In the genomic region with DNA sequence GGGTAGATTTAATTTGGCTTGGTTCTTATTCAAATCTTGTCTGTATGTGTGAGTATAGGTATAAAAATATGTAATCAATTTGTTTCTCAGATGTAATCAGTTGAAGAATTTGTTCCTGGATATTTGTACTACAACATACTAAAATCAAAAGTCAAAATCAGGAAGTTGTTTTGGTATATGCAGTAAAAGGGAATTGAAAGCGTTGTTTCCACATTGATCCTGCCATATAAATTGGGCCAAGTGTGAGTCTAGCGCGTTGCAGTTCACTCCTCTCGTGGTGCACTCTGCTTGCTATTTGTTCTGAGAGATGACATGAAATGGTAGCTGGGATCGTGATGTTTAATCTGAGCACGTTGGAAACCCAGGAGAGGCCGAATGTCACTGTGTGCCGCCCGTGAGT, we compare ENCODE assay signal across 28 cellular contexts. TPM values are rescaled to one million over a fixed set of nuclear protein-coding genes. Genes with fewer than 3 reads are reported as not detected.
DNase-seq lines count a peak whose midpoint lies in the region; ATAC-seq, FAIRE-seq and TF ChIP-seq lines count a peak whose summit lies in the region.
"Had no signal": no experiment of that assay in that cellular context is flagged by ENCODE, and none has a peak within 500 bp of the region (broad histone marks: within the 10 kb centered on the region; RNA-seq: fewer than 3 reads in every experiment).

No MANE protein-coding gene starts in this region.

- peaks cover 58% of the 10 kb centered on the region for H3K4me1 ChIP-seq in OCI-LY3 (ENCODE audit: low read length)
- H3K4me1 ChIP-seq in CD4-positive, alpha-beta memory T cell (ENCODE audit: insufficient read depth, low read length): peaks cover 33% of the 10 kb centered on the region
- H3K4me1 ChIP-seq: breast epithelium had no signal

- no peaks in the 10 kb centered on the region for H3K9me3 Mint-ChIP-seq in CD4-positive, alpha-beta memory T cell
- H3K9me3 Mint-ChIP-seq: CD8-positive, alpha-beta T cell; neural crest cell had no signal

- H3K4me1 Mint-ChIP-seq in CD4-positive, alpha-beta memory T cell: peaks cover 48 to 67% (median 55%) of the 10 kb centered on the region in 4 donors

- intact Hi-C loops in CD4-positive, alpha-beta memory T cell (cut with micrococcal nuclease): no loop called here

- no peaks in the 10 kb centered on the region for H3K27me3 ChIP-seq in OCI-LY3 (ENCODE audit: low read depth, low read length)
- no peaks in the 10 kb centered on the region for H3K27me3 ChIP-seq in CD4-positive, alpha-beta memory T cell (ENCODE audit: insufficient read depth, low read length)
- H3K27me3 ChIP-seq: adrenal gland, breast epithelium, hepatocyte had no signal

- peaks cover 27 to 61% of the 10 kb centered on the region in 2 donors for H3K36me3 Mint-ChIP-seq in CD4-positive, alpha-beta memory T cell

- DNase-seq in CD1c-positive myeloid dendritic cell (ENCODE audit: extremely low spot score) (peak; percentile 86), GM19239 (ENCODE audit: insufficient read length, low spot score) (no peak), medulla oblongata (ENCODE audit: extremely low spot score) (peak; percentile 63), AG20443 (ENCODE audit: low spot score) (no peak), DMS53 (lab: John Stamatoyannopoulos, UW) (no peak)
- no peak for DNase-seq in CD4-positive, alpha-beta memory T cell
- DNase-seq: ACHN; activated CD4-positive, alpha-beta T cell treated with anti-CD3 and anti-CD28 coated beads for 48 hours; activated CD8-positive, alpha-beta memory T cell treated with anti-CD3 and anti-CD28 coated beads, Interleukin-2, amount 10 ng/mL, durations not matched to agents 7 days and 5 days; activated gamma-delta T cell; adrenal gland; CD8-positive, alpha-beta T cell; H9; islet precursor cell; mesenchymal stem cell; MM.1S; NCI-H1930; NCI-H226; RPMI8226; stimulated activated CD4-positive, alpha-beta T cell treated with anti-CD3 and anti-CD28 coated beads, Interleukin-4, amount 100 ng/mL, for 4 hours had no signal

- peaks cover 79% of the 10 kb centered on the region for H3K79me2 ChIP-seq in OCI-LY3 (ENCODE audit: low read length)

- CTCF ChIA-PET in CD4-positive, alpha-beta memory T cell (lab: Charles Lee; ENCODE audit: partially characterized antibody): no interaction called here

- H3K9me3 ChIP-seq in OCI-LY3 (ENCODE audit: insufficient read depth, low read length): no peaks in the 10 kb centered on the region
- no peaks in the 10 kb centered on the region for H3K9me3 ChIP-seq in CD4-positive, alpha-beta memory T cell (ENCODE audit: control insufficient read depth in 1 of 2, low read length in 2 of 2)
- H3K9me3 ChIP-seq: adrenal gland, breast epithelium had no signal

- H3K4me3 ChIP-seq in OCI-LY3 (ENCODE audit: low read length): peak overlapping the region; percentile 55
- H3K4me3 ChIP-seq in CD4-positive, alpha-beta memory T cell (ENCODE audit: low read length in 2 of 2): no peak overlapping the region
- H3K4me3 ChIP-seq: adrenal gland, breast epithelium, coronary artery, hepatocyte had no signal

- ATAC-seq in GM21381 (IDR thresholded peaks at IDR 0.05; ENCODE audit: unreplicated experiment): no peak
- ATAC-seq: activated CD8-positive, alpha-beta memory T cell treated with anti-CD3 and anti-CD28 coated beads, Interleukin-2, amount 10 ng/mL, durations not matched to agents 7 days and 5 days; CD8-positive, alpha-beta T cell had no signal

- no peak overlapping the region for H3K4me3 Mint-ChIP-seq in CD4-positive, alpha-beta memory T cell
- H3K4me3 Mint-ChIP-seq: activated CD8-positive, alpha-beta memory T cell treated with anti-CD3 and anti-CD28 coated beads, Interleukin-2, amount 10 ng/mL, durations not matched to agents 7 days and 5 days; CD8-positive, alpha-beta T cell; H9; neural crest cell had no signal

- no peak overlapping the region for H3K9ac ChIP-seq in OCI-LY3 (ENCODE audit: low read length)

- H4K20me1 ChIP-seq in OCI-LY3 (ENCODE audit: insufficient read depth, low read length): peaks cover 94% of the 10 kb centered on the region

- peak overlapping the region; percentile 86 for H3K4me2 ChIP-seq in OCI-LY3 (ENCODE audit: low read length)
- H3K4me2 ChIP-seq: hepatocyte had no signal

- POLR2A ChIA-PET in CD4-positive, alpha-beta memory T cell (lab: Charles Lee; ENCODE audit: partially characterized antibody): no interaction called here

- no peak for TF ChIP-seq CTCF in OCI-LY3 (IDR thresholded peaks at IDR 0.05; ENCODE audit: low read depth, low read length)

- peak overlapping the region in 3 of 7 donors; percentile 12 to 53 (median 29) for H3K27ac Mint-ChIP-seq in CD4-positive, alpha-beta memory T cell
- H3K27ac Mint-ChIP-seq: activated CD8-positive, alpha-beta memory T cell treated with anti-CD3 and anti-CD28 coated beads, Interleukin-2, amount 10 ng/mL, durations not matched to agents 7 days and 5 days; CD8-positive, alpha-beta T cell; H9 had no signal

- FAIRE-seq in GM19239 (lab: Jason Lieb, UNC): peak; percentile 62
- FAIRE-seq: TTC549 had no signal

- no peaks in the 10 kb centered on the region for H3K27me3 Mint-ChIP-seq in CD4-positive, alpha-beta memory T cell
- H3K27me3 Mint-ChIP-seq: activated CD8-positive, alpha-beta memory T cell treated with anti-CD3 and anti-CD28 coated beads, Interleukin-2, amount 10 ng/mL, durations not matched to agents 7 days and 5 days had no signal

- no peak overlapping the region for H2AFZ ChIP-seq in OCI-LY3 (ENCODE audit: low read depth, low read length)
- H2AFZ ChIP-seq: hepatocyte had no signal

- peak overlapping the region; percentile 37 for H3K27ac ChIP-seq in OCI-LY3 (ENCODE audit: low read length)
- H3K27ac ChIP-seq in CD4-positive, alpha-beta memory T cell (ENCODE audit: low read depth, low read length): no peak overlapping the region
- H3K27ac ChIP-seq: adrenal gland, breast epithelium, coronary artery, hepatocyte had no signal

- peaks cover 39% of the 10 kb centered on the region for H3K36me3 ChIP-seq in OCI-LY3 (replicated peaks; ENCODE audit: low read depth, low read length)
- H3K36me3 ChIP-seq in CD4-positive, alpha-beta memory T cell (ENCODE audit: insufficient read depth, low read length): peaks cover 3% of the 10 kb centered on the region
- H3K36me3 ChIP-seq: breast epithelium had no signal

RNA-seq across cellular contexts. Expression of gene SHH, which starts 55.9 kb away (rescaled TPM):
- total RNA-seq in CD4-positive, alpha-beta memory T cell: not detected
- polyA plus RNA-seq in CD4-positive, alpha-beta memory T cell: under 1 TPM in 1 of 2 donors, not detected in 1; 0.03 TPM
- total RNA-seq: activated CD8-positive, alpha-beta memory T cell treated with anti-CD3 and anti-CD28 coated beads, Interleukin-2, amount 10 ng/mL, durations not matched to agents 7 days and 5 days; breast epithelium; CD8-positive, alpha-beta T cell; fibroblast of villous mesenchyme; neural crest cell had no signal

Comparison
In these comparisons a context has a peak if more than half of its experiments do, and no peak if none do; other contexts are left out.
1. DNase-seq: peak in CD1c-positive myeloid dendritic cell (single experiment) and medulla oblongata (single experiment); none in GM19239 (single experiment), CD4-positive, alpha-beta memory T cell (0 of 5), AG20443 (single experiment) and DMS53 (single experiment).